Comparison of ENCODE assay signal across 30 cellular contexts in the genomic region with DNA sequence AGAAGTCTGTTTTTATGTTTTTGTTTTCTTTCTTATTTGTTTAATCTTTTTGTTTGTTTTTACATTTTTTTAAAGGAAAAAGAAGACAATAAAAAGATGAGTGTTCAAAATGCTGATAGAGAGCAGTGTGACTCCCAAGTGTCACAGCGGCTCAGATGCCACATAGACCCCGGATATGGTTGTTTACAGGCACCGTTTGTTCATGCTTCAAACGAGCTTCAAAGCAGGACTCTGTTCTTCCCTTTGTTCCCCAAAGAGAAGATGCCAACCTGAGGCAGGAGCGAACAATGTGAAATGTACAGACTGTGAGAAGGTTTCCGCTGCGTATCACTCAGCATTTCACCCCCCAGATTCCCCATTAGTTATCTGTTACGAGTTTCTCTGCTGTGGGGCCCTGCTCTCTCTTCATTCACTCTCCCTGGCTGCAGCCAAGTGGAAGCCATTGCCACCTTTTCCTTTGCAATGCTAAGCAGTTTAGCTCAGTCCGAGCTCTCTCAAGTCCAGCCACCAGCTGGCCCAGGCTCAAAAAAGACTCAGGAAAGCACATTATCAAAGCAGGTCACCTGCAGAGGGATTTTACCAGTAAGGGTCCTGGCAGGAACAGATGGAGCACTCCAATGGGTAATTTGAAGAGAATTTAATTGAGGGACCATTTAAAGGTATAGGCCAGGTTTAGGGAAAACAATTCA. TPM values are rescaled to one million over a fixed set of nuclear protein-coding genes. Genes with fewer than 3 reads are reported as not detected.
DNase-seq lines count a peak whose midpoint lies in the region; ATAC-seq, FAIRE-seq and TF ChIP-seq lines count a peak whose summit lies in the region.
"Had no signal": no experiment of that assay in that cellular context is flagged by ENCODE, and none has a peak within 500 bp of the region (broad histone marks: within the 10 kb centered on the region; RNA-seq: fewer than 3 reads in every experiment).

No MANE protein-coding gene starts in this region.

- peak overlapping the region; percentile 15; the same call in 1 of the 2 replicates for H2BK20ac ChIP-seq in H1 (ENCODE audit: low read length)

- no peak for ATAC-seq in HG03039 (IDR thresholded peaks at IDR 0.05; ENCODE audit: unreplicated experiment)
- ATAC-seq: lower lobe of right lung had no signal

- H2BK120ac ChIP-seq in H1 (replicated peaks; ENCODE audit: low read depth, low read length): peak overlapping the region; percentile 67

- H3K14ac ChIP-seq in H1 (ENCODE audit: insufficient read length): no peak overlapping the region

- 78% methylated on average over 9 of the region's 9 CpGs; no CpG with 5 or more reads in 1 of the 2 experiments for WGBS in H1 (ENCODE audit: extremely low coverage in 1 of 2, insufficient coverage in 1 of 2, insufficient read length in 1 of 2, insufficient replicate concordance in 2 of 2, low coverage in 1 of 2, low lambda C conversion rate in 2 of 2, missing lambda C conversion rate in 1 of 2), 2 experiments

- peak; percentile 75 for FAIRE-seq in H1 (lab: Jason Lieb, UNC)
- FAIRE-seq: colon, GM18507, kidney had no signal

- H3K9me3 ChIP-seq in H1 (ENCODE audit: insufficient read depth in 2 of 2, low read depth in 1 of 2, low read length in 1 of 2): no peaks in the 10 kb centered on the region
- H3K9me3 ChIP-seq in neuron (ENCODE audit: low read length): no peaks in the 10 kb centered on the region
- H3K9me3 ChIP-seq: lower lobe of right lung, neutrophil, SK-N-SH, stomach, tibial nerve had no signal

- H3K4ac ChIP-seq in H1 (replicated peaks; ENCODE audit: insufficient read length, low read depth, low read length): no peak overlapping the region

- no peak overlapping the region for H4K5ac ChIP-seq in H1 (ENCODE audit: insufficient read length, low read depth, low read length)

- H2BK15ac ChIP-seq in H1 (ENCODE audit: low read length): no peak overlapping the region

- DNase-seq in NCI-H1092 (lab: John Stamatoyannopoulos, UW): peak; percentile 16
- peak; percentile 92 to 97 for DNase-seq in NCI-H524 (lab: John Stamatoyannopoulos, UW)
- no peak for DNase-seq in H1 (ENCODE audit: low read depth in 1 of 2, low spot score in 2 of 2)
- DNase-seq in amygdala (lab: John Stamatoyannopoulos, UW): no peak
- DNase-seq in COLO668 (lab: John Stamatoyannopoulos, UW; ENCODE audit: unreplicated experiment): no peak
- DNase-seq: activated CD4-positive, alpha-beta T cell treated with anti-CD3 and anti-CD28 coated beads for 48 hours; activated T-cell treated with anti-CD3 and anti-CD28 coated beads, Interleukin-2, amount 50 U/mL, for 24 hours; brain microvascular endothelial cell; CD4-positive, CD25-positive, alpha-beta regulatory T cell; DMS153; effector CD8-positive, alpha-beta T cell; erythroblast; GF-D8; kidney; lower lobe of right lung; NCI-H2029; NCI-H446 treated with DMSO at 0.1 percent for 48 hours; SK-N-SH; stimulated activated CD4-positive, alpha-beta T cell treated with anti-CD3 and anti-CD28 coated beads, Interleukin-15, amount 100 ng/mL, for 24 hours; stomach; T-helper 2 cell had no signal

- H3K56ac ChIP-seq in H1 (replicated peaks; ENCODE audit: insufficient read length, low read depth, low read length): no peak overlapping the region

- 0 out of 2 replicates have a peak overlapping the region, but pooled peaks have one; percentile 39 for H2BK12ac ChIP-seq in H1 (ENCODE audit: low read depth, low read length)

- no peak for TF ChIP-seq POLR2A in H1 (IDR thresholded peaks at IDR 0.05; ENCODE audit: control extremely low read depth in 1 of 2, low read depth in 2 of 2, low read length in 2 of 2)

- H3K4me1 ChIP-seq in H1 (replicated peaks in 1 of 4; ENCODE audit: control insufficient read depth in 3 of 4, insufficient read depth in 4 of 4, low read length in 3 of 4) (peaks cover 0 to 10% (median 8%) of the 10 kb centered on the region in 4 experiments; a peak in 4 of 7 replicates), neuron (ENCODE audit: insufficient read depth, low read length) (peaks cover 8% of the 10 kb centered on the region)
- H3K4me1 ChIP-seq: lower lobe of right lung, stomach, tibial nerve had no signal

- H3K27me3 ChIP-seq in H1 (replicated peaks in 1 of 4; ENCODE audit: control insufficient read depth in 3 of 4, extremely low read depth in 1 of 4, insufficient read depth in 3 of 4, low read length in 3 of 4) (no peaks in the 10 kb centered on the region), neuron (ENCODE audit: insufficient read depth, low read length) (no peaks in the 10 kb centered on the region)
- H3K27me3 ChIP-seq: brain microvascular endothelial cell, hepatocyte, neutrophil, stomach, tibial nerve had no signal

- H3K4me2 ChIP-seq in H1 (ENCODE audit: insufficient read depth in 1 of 2, low read depth in 2 of 2, low read length in 2 of 2): no peak overlapping the region; a peak in 1 of 4 replicates
- H3K4me2 ChIP-seq: hepatocyte, KMS-11, SK-N-SH had no signal

- CTCF ChIA-PET in H1 (lab: Charles Lee; ENCODE audit: partially characterized antibody): interaction anchor here (0.6 to 0.8 kb wide), 2 partner anchors 44 to 71 kb away, joined by 3 read pairs; no protein-coding TSS in a partner anchor

- no peak overlapping the region for H3K27ac ChIP-seq in H1 (ENCODE audit: low read depth, low read length)
- H3K27ac ChIP-seq: brain microvascular endothelial cell, hepatocyte, KMS-11, lower lobe of right lung, neutrophil, RWPE1, stomach, tibial nerve had no signal

- no peaks in the 10 kb centered on the region for H3K23me2 ChIP-seq in H1 (ENCODE audit: low read depth, low read length)

- TF ChIP-seq CTCF in H1 (IDR thresholded peaks at IDR 0.05; ENCODE audit: control extremely low read depth in 1 of 3, insufficient read depth in 1 of 3, low read depth in 1 of 3, low read length in 3 of 3): no peak

- no peak overlapping the region for H3K9ac ChIP-seq in H1 (replicated peaks in 1 of 4; ENCODE audit: extremely low read depth in 1 of 4, low read depth in 3 of 4, low read length in 3 of 4)
- H3K9ac ChIP-seq: KMS-11, SK-N-SH had no signal

- H4K20me1 ChIP-seq in H1 (replicated peaks in 1 of 2; ENCODE audit: control insufficient read depth in 1 of 2, insufficient read depth in 2 of 2, low read length in 2 of 2): no peaks in the 10 kb centered on the region

- peak overlapping the region; percentile 71; the same call in 1 of the 2 replicates for H3K18ac ChIP-seq in H1 (ENCODE audit: extremely low read depth, low read length)

- no peak overlapping the region for H3K23ac ChIP-seq in H1 (ENCODE audit: insufficient read length)

- POLR2A ChIA-PET in H1 (lab: Charles Lee; ENCODE audit: partially characterized antibody): interaction anchor here (1.2 kb wide), 1 partner anchor 13 kb away, joined by 3 read pairs; no protein-coding TSS in a partner anchor

- TF ChIP-seq RAD21 in H1 (IDR thresholded peaks at IDR 0.05 in 1 of 2, conservative IDR thresholded peaks at IDR 0.05 in 1 of 2; ENCODE audit: low read depth in 2 of 2, low read length in 2 of 2): 0 out of 4 replicates have a peak, but pooled peaks of 1 of the 2 experiments have one; percentile 4

- H4K8ac ChIP-seq in H1 (ENCODE audit: extremely low read depth, insufficient read depth, low read length): no peak overlapping the region; the same call in none of the 2 replicates

- H2AK5ac ChIP-seq in H1 (ENCODE audit: low read depth, low read length): no peak overlapping the region

- H3K36me3 ChIP-seq in H1 (ENCODE audit: control insufficient read depth in 2 of 4, insufficient read depth in 4 of 4, low read length in 3 of 4) (no peaks in the 10 kb centered on the region), neuron (ENCODE audit: insufficient read depth, low read length) (no peaks in the 10 kb centered on the region)
- H3K36me3 ChIP-seq: brain microvascular endothelial cell, lower lobe of right lung, neutrophil, stomach, tibial nerve had no signal

- H2BK5ac ChIP-seq in H1 (ENCODE audit: low read depth, low read length): peak overlapping the region; percentile 83; the same call in 1 of the 2 replicates

- H3K4me3 ChIP-seq in H1 (ENCODE audit: extremely low read depth in 1 of 4, insufficient read depth in 2 of 4, low read depth in 3 of 4, low read length in 4 of 4): no peak overlapping the region
- no peak overlapping the region for H3K4me3 ChIP-seq in neuron (ENCODE audit: low read length)
- H3K4me3 ChIP-seq: hepatocyte, lower lobe of right lung, stomach, tibial nerve had no signal

- no peaks in the 10 kb centered on the region for H3K79me1 ChIP-seq in H1 (ENCODE audit: low read depth, low read length)

- peak overlapping the region; percentile 49 for H4K91ac ChIP-seq in H1 (replicated peaks; ENCODE audit: insufficient read length, low read length)

- peak overlapping the region; percentile 99 for H2AFZ ChIP-seq in H1 (ENCODE audit: low read length)
- peak overlapping the region; percentile 26 for H2AFZ ChIP-seq in neuron (ENCODE audit: low read depth, low read length)
- H2AFZ ChIP-seq: hepatocyte had no signal

- no peaks in the 10 kb centered on the region for H3K79me2 ChIP-seq in H1 (ENCODE audit: control insufficient read depth in 1 of 2, insufficient read depth in 2 of 2, low read length in 2 of 2)
- H3K79me2 ChIP-seq: hepatocyte had no signal

- TF ChIP-seq EP300 in H1 (IDR thresholded peaks at IDR 0.05; ENCODE audit: borderline replicate concordance in 1 of 2, low read depth in 2 of 2, low read length in 2 of 2): no peak

TF ChIP-seq in H1, 55 proteins besides CTCF, POLR2A, EP300 and RAD21 (continues in another document):
- TF ChIP-seq RBBP5 (IDR thresholded peaks at IDR 0.05; ENCODE audit: borderline replicate concordance, low read depth, low read length) (no peak), CBX8 (IDR thresholded peaks at IDR 0.05; ENCODE audit: borderline replicate concordance, low read depth, low read length) (no peak), SAP30 (IDR thresholded peaks at IDR 0.05; ENCODE audit: insufficient read depth, insufficient replicate concordance, low read length) (no peak), TAF1 (IDR thresholded peaks at IDR 0.05; ENCODE audit: low read depth, low read length) (no peak), ASH2L (IDR thresholded peaks at IDR 0.05; ENCODE audit: low read length) (no peak), SP2 (IDR thresholded peaks at IDR 0.05; ENCODE audit: low read length) (no peak), CBX5 (IDR thresholded peaks at IDR 0.05; ENCODE audit: low read depth, low read length) (no peak), TCF12 (IDR thresholded peaks at IDR 0.05; ENCODE audit: low read depth, low read length) (no peak), GABPA (IDR thresholded peaks at IDR 0.05; ENCODE audit: borderline replicate concordance, insufficient read depth, low read length) (no peak), CHD2 (IDR thresholded peaks at IDR 0.05; ENCODE audit: low read length) (no peak)

RNA-seq across cellular contexts. Expression of a gene that starts 36.4 kb away (rescaled TPM):
- total RNA-seq in H1 (2021; fragmentation: NEBNext Ultra II Directional; extraction: Animal tissue kit (Norgen Biotek cat#: 25700)): 66.3 and 67.4 TPM in 2 replicates
- 26.6 and 28.0 TPM in 2 replicates for polyA plus RNA-seq in H1 (2011; rRNA removed)
- 23.4 TPM for polyA plus RNA-seq in H1 (2011; cell fraction: cytosol; rRNA removed)
- 34.7 TPM for polyA plus RNA-seq in H1 (2011; cell fraction: nucleus; rRNA removed)
- 25.6 to 34.5 TPM (median 29.9 TPM) in 4 replicates for polyA plus RNA-seq in H1 (2012, experiment 1 of 2)
- polyA plus RNA-seq in H1 (2012, experiment 2 of 2): 10.4 TPM
- 24.5 TPM for polyA plus RNA-seq in H1 (2013, experiment 1 of 2)
- 25.0 TPM for polyA plus RNA-seq in H1 (2013, experiment 2 of 2)
- 52.5 and 99.6 TPM in 2 replicates for polyA minus RNA-seq in H1 (2011; rRNA and poly(A)+ RNA removed)
- 46.8 TPM for polyA minus RNA-seq in H1 (2011; cell fraction: cytosol; rRNA and poly(A)+ RNA removed)
- polyA minus RNA-seq in H1 (2011; cell fraction: nucleus; rRNA and poly(A)+ RNA removed): 82.8 TPM

Comparison
In these comparisons a context has a peak if more than half of its experiments do, and no peak if none do; other contexts are left out.
1. DNase-seq: peak in NCI-H1092 (single experiment) and NCI-H524 (2 of 2); none in H1 (0 of 2), amygdala (0 of 56) and COLO668 (single experiment).